ENCODE assay signal across 24 cellular contexts in genomic region chr1:202230939-202231645, GRCh38. TPM values are rescaled to one million over a fixed set of nuclear protein-coding genes. Genes with fewer than 3 reads are reported as not detected.
"Had no signal": no experiment of that assay in that cellular context is flagged by ENCODE, and none has a peak within 500 bp of the region (broad histone marks: within the 10 kb centered on the region; RNA-seq: fewer than 3 reads in every experiment).

No MANE protein-coding gene starts in this region.

- H2AFZ ChIP-seq: neural progenitor cell had no signal

- H3K4me3 ChIP-seq: adrenal gland, breast epithelium, heart right ventricle, left lung, lung, neural progenitor cell, tibial artery had no signal

- H3K27me3 ChIP-seq: adrenal gland, breast epithelium, neural progenitor cell, tibial artery had no signal

- H3K4me1 ChIP-seq: adrenal gland, breast epithelium, left lung had no signal

- FAIRE-seq: endometrium had no signal

- DNase-seq: activated B cell treated with CpG ODN at 0.5 μM for 24 hours; activated CD4-positive, alpha-beta T cell treated with anti-CD3 and anti-CD28 coated beads for 36 hours; activated CD4-positive, alpha-beta T cell treated with anti-CD3 and anti-CD28 coated beads, Interleukin-2, amount 50 U/mL, for 4 hours; activated CD8-positive, alpha-beta memory T cell treated with anti-CD3 and anti-CD28 coated beads, Interleukin-2, amount 50 U/mL, for 48 hours; activated naive CD4-positive, alpha-beta T cell; activated T-cell treated with anti-CD3 and anti-CD28 coated beads, Interleukin-2, amount 50 U/mL, for 4 hours; adrenal gland; effector CD4-positive, alpha-beta T cell; heart right ventricle; left lung; naive thymus-derived CD8-positive, alpha-beta T cell; stimulated activated CD4-positive, alpha-beta T cell treated with anti-CD3 and anti-CD28 coated beads, Interleukin-12 subunit alpha, Interleukin-12 subunit beta, amount 100 ng/mL, for 4 hours; stimulated activated CD4-positive, alpha-beta T cell treated with anti-CD3 and anti-CD28 coated beads, Interleukin-4, amount 100 ng/mL, for 4 hours; substantia nigra; T-helper 9 cell; tibial artery had no signal

- H3K9me3 ChIP-seq: adrenal gland, breast epithelium, heart right ventricle, left lung, tibial artery had no signal

- H3K27ac ChIP-seq: adrenal gland, breast epithelium, heart right ventricle, left lung, neural progenitor cell, tibial artery had no signal

- H3K36me3 ChIP-seq: adrenal gland, breast epithelium, heart right ventricle, left lung, neural progenitor cell had no signal

- H3K4me2 ChIP-seq: neural progenitor cell had no signal

RNA-seq across cellular contexts. Expression of gene LGR6, which starts 37.5 kb away (rescaled TPM):
- total RNA-seq: activated B cell treated with CpG ODN at 0.5 μM for 24 hours; activated T-helper 2 cell treated with anti-CD3 and anti-CD28 coated beads, Interferon-gamma antibody, Interleukin-2, Interleukin-4, amounts not matched to agents 10 μg/mL and 5 μg/mL and 100 μg/mL, durations not matched to agents 14 hours and 24 hours and 36 hours; epithelial cell of proximal tubule; fibroblast of villous mesenchyme; T-helper 1 cell treated with Interleukin-12 subunit alpha and Interleukin-12 subunit beta and Interleukin-4 antibody, amounts not matched to agents 30 ng/mL and 1 ng/mL, for 36 hours had no signal
